8 cellular contexts compared by ENCODE assay signal in genomic region chr1:207751463-207751789, GRCh38. TPM values are rescaled to one million over a fixed set of nuclear protein-coding genes. Genes with fewer than 3 reads are reported as not detected.
DNase-seq lines count a peak whose midpoint lies in the region; TF ChIP-seq lines count a peak whose summit lies in the region.
"Not testable (repeated sequence)": the region's sequence is repeated elsewhere in the genome, so short reads cannot be mapped to it uniquely, and the experiment has no call there.

No MANE protein-coding gene starts in this region.

- H3K79me2 ChIP-seq in H9 (ENCODE audit: insufficient read depth, low read length) (peaks cover 44% of the 10 kb centered on the region; the same call in 1 of the 2 replicates), neural progenitor cell (ENCODE audit: low read depth) (peaks cover 48% of the 10 kb centered on the region)

- H2AK5ac ChIP-seq in H9 (ENCODE audit: insufficient read length, low read length) = not testable (repeated sequence)

- H3K27me3 ChIP-seq in H9 (ENCODE audit: insufficient read depth, low read length); iPS-18a (ENCODE audit: control insufficient read depth, insufficient read depth, low read length); neural progenitor cell; thyroid gland: not testable (repeated sequence)

- TF ChIP-seq CTCF in H9 (conservative IDR thresholded peaks at IDR 0.05); NB4 (IDR thresholded peaks at IDR 0.05; ENCODE audit: low read depth, low read length); neural progenitor cell (IDR thresholded peaks at IDR 0.05); thyroid gland (IDR thresholded peaks at IDR 0.05): not testable (repeated sequence)

- peak; percentile 18 for DNase-seq in Caki2 (ENCODE audit: low read depth)
- DNase-seq in H9; activated T-cell treated with anti-CD3 and anti-CD28 coated beads, Interleukin-2, amount 50 U/mL, for 24 hours; neural progenitor cell (ENCODE audit: low spot score); thyroid gland: not testable (repeated sequence)
- peak; percentile 26 for DNase-seq in NB4 (ENCODE audit: low read depth)

- H2BK5ac ChIP-seq in H9 (ENCODE audit: insufficient read length, low read length) = not testable (repeated sequence)

- H4K20me1 ChIP-seq in H9 (ENCODE audit: control insufficient read depth, insufficient read depth, insufficient read length) = not testable (repeated sequence)
- H4K20me1 ChIP-seq in neural progenitor cell (ENCODE audit: low read depth) = peaks cover 41% of the 10 kb centered on the region

- in situ Hi-C loops in Caki2 (cut with HindIII; ENCODE audit: low pct_unique_long_range_greater_than_20kb, low sequenced_read_pairs) = not testable (repeated sequence)

- TF ChIP-seq POLR2A in NB4 (IDR thresholded peaks at IDR 0.05; ENCODE audit: extremely low read depth, insufficient read length); thyroid gland (IDR thresholded peaks at IDR 0.05): not testable (repeated sequence)

- H3K4me2 ChIP-seq in H9 (ENCODE audit: insufficient read depth, insufficient read length, low read length) (peak overlapping the region; percentile 50), neural progenitor cell (peak overlapping the region; percentile 98)

- H3K4me1 ChIP-seq in H9 (ENCODE audit: insufficient read depth, low read length); neural progenitor cell: not testable (repeated sequence)
- H3K4me1 ChIP-seq in iPS-18a (ENCODE audit: control insufficient read depth, low read depth, low read length) = peaks cover 40% of the 10 kb centered on the region
- H3K4me1 ChIP-seq in thyroid gland = peaks cover 40 to 54% of the 10 kb centered on the region in 2 donors

- not testable (repeated sequence) for H3K23me2 ChIP-seq in H9 (ENCODE audit: insufficient read length, low read depth, low read length, poor library complexity, severe bottlenecking)

- H3K79me1 ChIP-seq in H9 (ENCODE audit: insufficient read depth, low read depth, low read length, poor library complexity, severe bottlenecking) = not testable (repeated sequence)

- not testable (repeated sequence) for H2BK20ac ChIP-seq in H9 (ENCODE audit: low read depth, low read length, poor library complexity, severe bottlenecking)

- no CpG with 5 or more reads among the region's 7 CpGs for WGBS in H9 (ENCODE audit: extremely low coverage, insufficient read length, low lambda C conversion rate)
- WGBS in thyroid gland, 2 donors = 10 to 17% methylated on average over 7 of the region's 7 CpGs

- H3F3A ChIP-seq in neural progenitor cell (ENCODE audit: low read depth) = not testable (repeated sequence)

- H3K4me3 ChIP-seq in NB4 (ENCODE audit: low read depth, low read length) (peak overlapping the region; percentile 71), iPS-18a (ENCODE audit: low read length) (peak overlapping the region; percentile 98), neural progenitor cell (peak overlapping the region; percentile 98), thyroid gland (replicated peaks in 1 of 3) (peak overlapping the region in 2 of 3 donors; percentile 1 to 33)

- H3K23ac ChIP-seq in H9 (ENCODE audit: insufficient read length, low read depth, low read length) = not testable (repeated sequence)

- not testable (repeated sequence) for H4K8ac ChIP-seq in H9 (replicated peaks; ENCODE audit: insufficient read length, low read depth, low read length)

- intact Hi-C loops in dendritic cell treated with granulocyte-macrophage colony-stimulating factor and Interleukin-4, amounts not matched to agents 40 ng/mL and 50 ng/mL, for 4 days (cut with micrococcal nuclease); thyroid gland (cut with DNase I): not testable (repeated sequence)

- not testable (repeated sequence) for H3K36me3 Mint-ChIP-seq in H9 (ENCODE audit: insufficient read depth in 1 of 3, low read depth in 3 of 3); neural progenitor cell
- H3K36me3 Mint-ChIP-seq in activated T-cell treated with anti-CD3 and anti-CD28 coated beads, Interleukin-2, amount 50 U/mL, for 24 hours (ENCODE audit: low read depth) = peaks cover 22% of the 10 kb centered on the region
- H3K36me3 Mint-ChIP-seq in dendritic cell treated with granulocyte-macrophage colony-stimulating factor and Interleukin-4, amounts not matched to agents 40 ng/mL and 50 ng/mL, for 4 days (ENCODE audit: low read depth) = peaks cover 11% of the 10 kb centered on the region

- peak overlapping the region; percentile 99 for H3K4me3 Mint-ChIP-seq in H9
- peak overlapping the region; percentile 99 for H3K4me3 Mint-ChIP-seq in activated T-cell treated with anti-CD3 and anti-CD28 coated beads, Interleukin-2, amount 50 U/mL, for 24 hours
- H3K4me3 Mint-ChIP-seq in dendritic cell treated with granulocyte-macrophage colony-stimulating factor and Interleukin-4, amounts not matched to agents 40 ng/mL and 50 ng/mL, for 4 days = peak overlapping the region; percentile 88
- H3K4me3 Mint-ChIP-seq in neural progenitor cell = peak overlapping the region; percentile 100

- not testable (repeated sequence) for H3T11ph ChIP-seq in H9 (ENCODE audit: low read length)

- H3K4me1 Mint-ChIP-seq in H9 (peaks cover 66 to 71% of the 10 kb centered on the region in 2 experiments), neural progenitor cell (peaks cover 48% of the 10 kb centered on the region)
- peaks cover 63% of the 10 kb centered on the region for H3K4me1 Mint-ChIP-seq in activated T-cell treated with anti-CD3 and anti-CD28 coated beads, Interleukin-2, amount 50 U/mL, for 24 hours (ENCODE audit: low read depth)
- peaks cover 56% of the 10 kb centered on the region for H3K4me1 Mint-ChIP-seq in dendritic cell treated with granulocyte-macrophage colony-stimulating factor and Interleukin-4, amounts not matched to agents 40 ng/mL and 50 ng/mL, for 4 days (ENCODE audit: low read depth)

- H3K27ac Mint-ChIP-seq in H9 (peak overlapping the region; percentile 93 to 98 (median 95); a peak in 6 of 7 replicates), neural progenitor cell (peak overlapping the region; percentile 95)
- peak overlapping the region; percentile 99 for H3K27ac Mint-ChIP-seq in activated T-cell treated with anti-CD3 and anti-CD28 coated beads, Interleukin-2, amount 50 U/mL, for 24 hours
- H3K27ac Mint-ChIP-seq in dendritic cell treated with granulocyte-macrophage colony-stimulating factor and Interleukin-4, amounts not matched to agents 40 ng/mL and 50 ng/mL, for 4 days = peak overlapping the region; percentile 92

- not testable (repeated sequence) for H3K9me3 ChIP-seq in H9 (ENCODE audit: control insufficient read depth, low read depth, low read length); iPS-18a (ENCODE audit: control insufficient read depth, low read depth, low read length); neural progenitor cell (ENCODE audit: low read depth); thyroid gland

- not testable (repeated sequence) for H4K5ac ChIP-seq in H9 (ENCODE audit: insufficient read length, low read depth, low read length)

- not testable (repeated sequence) for H3K27me3 Mint-ChIP-seq in H9 (ENCODE audit: low read depth); activated T-cell treated with anti-CD3 and anti-CD28 coated beads, Interleukin-2, amount 50 U/mL, for 24 hours; dendritic cell treated with granulocyte-macrophage colony-stimulating factor and Interleukin-4, amounts not matched to agents 40 ng/mL and 50 ng/mL, for 4 days; neural progenitor cell (ENCODE audit: insufficient read depth, low read depth)

- H3K14ac ChIP-seq in H9 (ENCODE audit: insufficient read depth, low read length) = not testable (repeated sequence)

- not testable (repeated sequence) for H3K9me3 Mint-ChIP-seq in H9; activated T-cell treated with anti-CD3 and anti-CD28 coated beads, Interleukin-2, amount 50 U/mL, for 24 hours; dendritic cell treated with granulocyte-macrophage colony-stimulating factor and Interleukin-4, amounts not matched to agents 40 ng/mL and 50 ng/mL, for 4 days; neural progenitor cell

- not testable (repeated sequence) for H2BK120ac ChIP-seq in H9 (ENCODE audit: low read depth, low read length, poor library complexity, severe bottlenecking)

- H3K36me3 ChIP-seq in iPS-18a (ENCODE audit: control insufficient read depth, low read depth, low read length); neural progenitor cell; thyroid gland: not testable (repeated sequence)

- not testable (repeated sequence) for H3K18ac ChIP-seq in H9 (ENCODE audit: insufficient read length, low read depth, low read length)

- not testable (repeated sequence) for H2BK15ac ChIP-seq in H9 (ENCODE audit: low read depth, low read length)

- not testable (repeated sequence) for H2AFZ ChIP-seq in H9 (ENCODE audit: low read length)
- peak overlapping the region; percentile 98 for H2AFZ ChIP-seq in neural progenitor cell (replicated peaks)

- H3K27ac ChIP-seq in H9 (ENCODE audit: insufficient read length, low read depth, low read length) (peak overlapping the region; percentile 25), iPS-18a (ENCODE audit: low read length) (peak overlapping the region; percentile 59), thyroid gland (peak overlapping the region; percentile 75 to 91 (median 89))
- H3K27ac ChIP-seq in neural progenitor cell = not testable (repeated sequence)

- not testable (repeated sequence) for H3K4ac ChIP-seq in H9 (ENCODE audit: low read depth, low read length)

- H3K56ac ChIP-seq in H9 (ENCODE audit: insufficient read length, low read depth, low read length) = not testable (repeated sequence)

- not testable (repeated sequence) for H2BK12ac ChIP-seq in H9 (ENCODE audit: insufficient read length, low read depth, low read length)

- H3K9ac ChIP-seq in H9 (ENCODE audit: extremely low read depth, insufficient read length, low read length) (peak overlapping the region; percentile 50), iPS-18a (ENCODE audit: low read length) (peak overlapping the region; percentile 55)
- H3K9ac ChIP-seq in neural progenitor cell = not testable (repeated sequence)

- H4K91ac ChIP-seq in H9 (ENCODE audit: insufficient read length, low read depth, low read length) = not testable (repeated sequence)

RNA-seq across cellular contexts. Expression of gene CD46, which starts 0.4 kb away (rescaled TPM):
- 143 TPM in 2 replicates for total RNA-seq in Caki2 (2014; rRNA removed; shearing (Covaris generic); ENCODE audit: low replicate concordance)
- total RNA-seq in H9 (2021) (89.2 and 90.0 TPM in 2 replicates), neural progenitor cell (ENCODE audit: low replicate concordance) (112 and 186 TPM in 2 replicates), thyroid gland (100 to 1,000 TPM; 135 to 275 (median 180) TPM)

Comparison
In these comparisons a context has a peak if more than half of its experiments do, and no peak if none do; other contexts are left out.
1. H3K4me3 ChIP-seq: peak in every context shown above with its lines; median percentile 98 in iPS-18a; 98 in neural progenitor cell; 71 in NB4; 17 in thyroid gland.